8 cellular contexts compared by ENCODE assay signal in genomic region chr15:59918994-59919951, GRCh38.
DNase-seq lines count a peak whose midpoint lies in the region; ATAC-seq and TF ChIP-seq lines count a peak whose summit lies in the region.

No MANE protein-coding gene starts in this region.

- H3K4me3 ChIP-seq in SJSA1 (no peak overlapping the region), lower lobe of right lung (no peak overlapping the region)

- no peaks in the 10 kb centered on the region for H3K9me3 ChIP-seq in SJSA1 (replicated peaks)
- H3K9me3 ChIP-seq in lower lobe of right lung, result no peaks in the 10 kb centered on the region

- ATAC-seq in HG02610 (IDR thresholded peaks at IDR 0.05; ENCODE audit: unreplicated experiment), result peak; percentile 92
- peak; percentile 43 for ATAC-seq in effector memory CD8-positive, alpha-beta T cell (replicated peaks)
- ATAC-seq in stimulated activated naive CD8-positive, alpha-beta T cell treated with anti-CD3 and anti-CD28 coated beads, Interleukin-15, amount 100 ng/mL, for 72 hours, result peak; percentile 95
- no peak for ATAC-seq in lower lobe of right lung

- H3K4me3 Mint-ChIP-seq in effector memory CD8-positive, alpha-beta T cell, result no peak overlapping the region
- peak overlapping the region; percentile 56 to 70 for H3K4me3 Mint-ChIP-seq in stimulated activated naive CD8-positive, alpha-beta T cell treated with anti-CD3 and anti-CD28 coated beads, Interleukin-15, amount 100 ng/mL, for 72 hours

- in situ Hi-C loops in GM13977 (cut with MboI; ENCODE audit: low pct_unique_long_range_greater_than_20kb, low sequenced_read_pairs, unreplicated experiment), result no loop called here

- H3K4me1 ChIP-seq in SJSA1 (replicated peaks) (peaks cover 14% of the 10 kb centered on the region), lower lobe of right lung (no peaks in the 10 kb centered on the region)

- no peaks in the 10 kb centered on the region for H3K36me3 Mint-ChIP-seq in effector memory CD8-positive, alpha-beta T cell (ENCODE audit: insufficient read depth)

- H3K27ac Mint-ChIP-seq in effector memory CD8-positive, alpha-beta T cell, result peak overlapping the region in 1 of 2 donors; percentile 17
- peak overlapping the region; percentile 97 for H3K27ac Mint-ChIP-seq in stimulated activated naive CD8-positive, alpha-beta T cell treated with anti-CD3 and anti-CD28 coated beads, Interleukin-15, amount 100 ng/mL, for 72 hours

- peaks cover 14 to 48% of the 10 kb centered on the region in 2 donors for H3K27me3 Mint-ChIP-seq in effector memory CD8-positive, alpha-beta T cell
- peaks cover 23% of the 10 kb centered on the region for H3K27me3 Mint-ChIP-seq in stimulated activated naive CD8-positive, alpha-beta T cell treated with anti-CD3 and anti-CD28 coated beads, Interleukin-15, amount 100 ng/mL, for 72 hours

- DNase-seq in GM13977 (ENCODE audit: low spot score) (peak; percentile 59), SJSA1 (ENCODE audit: low read depth in 1 of 2, low spot score in 2 of 2) (peak; percentile 56 to 79), C1 segment of cervical spinal cord (lab: John Stamatoyannopoulos, UW) (no peak), lower lobe of right lung (no peak), SKM-1 treated with dmso at 0.1 percent for 144 hours (lab: John Stamatoyannopoulos, UW; ENCODE audit: unreplicated experiment) (no peak)
- no peak for DNase-seq in effector memory CD8-positive, alpha-beta T cell
- peak; percentile 66 to 74 for DNase-seq in stimulated activated naive CD8-positive, alpha-beta T cell treated with anti-CD3 and anti-CD28 coated beads, Interleukin-15, amount 100 ng/mL, for 72 hours

- H3K4me1 Mint-ChIP-seq in effector memory CD8-positive, alpha-beta T cell (ENCODE audit: low read depth in 2 of 2), result peaks cover 0 to 2% of the 10 kb centered on the region in 2 donors
- H3K4me1 Mint-ChIP-seq in stimulated activated naive CD8-positive, alpha-beta T cell treated with anti-CD3 and anti-CD28 coated beads, Interleukin-15, amount 100 ng/mL, for 72 hours, result peaks cover 43% of the 10 kb centered on the region

- H3K27ac ChIP-seq in SJSA1 (peak overlapping the region; percentile 62), lower lobe of right lung (no peak overlapping the region)

- intact Hi-C loops in lower lobe of right lung (cut with DNase I), result no loop called here

- no peaks in the 10 kb centered on the region for H3K36me3 ChIP-seq in SJSA1
- no peaks in the 10 kb centered on the region for H3K36me3 ChIP-seq in lower lobe of right lung

- H3K27me3 ChIP-seq in SJSA1 (replicated peaks), result no peaks in the 10 kb centered on the region
- H3K27me3 ChIP-seq in lower lobe of right lung (ENCODE audit: low read depth), result peaks cover 7% of the 10 kb centered on the region

- H3K9me3 Mint-ChIP-seq in effector memory CD8-positive, alpha-beta T cell, result no peaks in the 10 kb centered on the region
- no peaks in the 10 kb centered on the region for H3K9me3 Mint-ChIP-seq in stimulated activated naive CD8-positive, alpha-beta T cell treated with anti-CD3 and anti-CD28 coated beads, Interleukin-15, amount 100 ng/mL, for 72 hours

- no peak for TF ChIP-seq CTCF in GM13977 (IDR thresholded peaks at IDR 0.05; ENCODE audit: extremely low read depth, insufficient read depth, missing control alignments)
- no peak for TF ChIP-seq CTCF in lower lobe of right lung (IDR thresholded peaks at IDR 0.05)

Comparison
In these comparisons a context has a peak if more than half of its experiments do, and no peak if none do; other contexts are left out.
1. DNase-seq: peak in GM13977 (single experiment), SJSA1 (2 of 2) and stimulated activated naive CD8-positive, alpha-beta T cell treated with anti-CD3 and anti-CD28 coated beads, Interleukin-15, amount 100 ng/mL, for 72 hours (2 of 2); none in effector memory CD8-positive, alpha-beta T cell (0 of 3), C1 segment of cervical spinal cord (0 of 14), lower lobe of right lung (single experiment) and SKM-1 treated with dmso at 0.1 percent for 144 hours (single experiment).
2. ATAC-seq: peak in HG02610 (single experiment), effector memory CD8-positive, alpha-beta T cell (single experiment) and stimulated activated naive CD8-positive, alpha-beta T cell treated with anti-CD3 and anti-CD28 coated beads, Interleukin-15, amount 100 ng/mL, for 72 hours (single experiment); none in lower lobe of right lung (0 of 2).
3. H3K4me3 Mint-ChIP-seq: peak in stimulated activated naive CD8-positive, alpha-beta T cell treated with anti-CD3 and anti-CD28 coated beads, Interleukin-15, amount 100 ng/mL, for 72 hours (2 of 2); none in effector memory CD8-positive, alpha-beta T cell (0 of 2).